In genomic region chr3:30671527-30672286, GRCh38 we compare ENCODE assay signal across 17 cellular contexts.
DNase-seq lines count a peak whose midpoint lies in the region; ATAC-seq, FAIRE-seq and TF ChIP-seq lines count a peak whose summit lies in the region.
"Had no signal": no experiment of that assay in that cellular context is flagged by ENCODE, and none has a peak within 500 bp of the region (broad histone marks: within the 10 kb centered on the region; RNA-seq: fewer than 3 reads in every experiment).

No MANE protein-coding gene starts in this region.

- CTCF ChIA-PET in IMR-90 (lab: Yijun Ruan, JAX) (interaction anchor here (0.6 kb wide), 1 partner anchor 21 kb away, joined by 3 read pairs; no protein-coding TSS in a partner anchor), K562 (lab: Yijun Ruan, JAX; ENCODE audit: low intra/inter-chr PET ratio) (no interaction called here)

- peaks cover 42 to 66% of the 10 kb centered on the region in 2 experiments for H3K79me1 ChIP-seq in IMR-90 (ENCODE audit: low read depth in 1 of 2, low read length in 2 of 2)

- H3K27ac ChIP-seq in CD4-positive, CD25-positive, alpha-beta regulatory T cell (ENCODE audit: insufficient read depth, low read length, poor library complexity, severe bottlenecking), result no peak overlapping the region
- no peak overlapping the region for H3K27ac ChIP-seq in IMR-90 (ENCODE audit: insufficient read depth, low read length)
- H3K27ac ChIP-seq in K562 (ENCODE audit: extremely low read depth, low read depth, low read length), result no peak overlapping the region
- H3K27ac ChIP-seq in gastrocnemius medialis, result no peak overlapping the region
- H3K27ac ChIP-seq: hepatocyte had no signal

- H3K36me3 ChIP-seq in CD4-positive, CD25-positive, alpha-beta regulatory T cell (ENCODE audit: control insufficient read depth, insufficient read depth, low read length), result peaks cover 72% of the 10 kb centered on the region
- peaks cover 43% of the 10 kb centered on the region for H3K36me3 ChIP-seq in IMR-90 (ENCODE audit: control insufficient read depth, insufficient read depth, low read length)
- H3K36me3 ChIP-seq in K562 (ENCODE audit: control insufficient read depth, insufficient read depth, low read length), result no peaks in the 10 kb centered on the region
- peaks cover 0 to 25% of the 10 kb centered on the region in 2 donors for H3K36me3 ChIP-seq in gastrocnemius medialis

- no peaks in the 10 kb centered on the region for H3K79me2 ChIP-seq in K562 (ENCODE audit: control insufficient read depth, insufficient read depth, low read length)

- no peak overlapping the region for H4K8ac ChIP-seq in IMR-90 (ENCODE audit: low read depth in 2 of 2, low read length in 2 of 2)

- H3K4ac ChIP-seq in IMR-90 (ENCODE audit: low read depth, low read length), result no peak overlapping the region; the same call in 1 of the 2 replicates

- peaks cover 78% of the 10 kb centered on the region for H3K36me3 Mint-ChIP-seq in CD4-positive, CD25-positive, alpha-beta regulatory T cell
- peaks cover 29% of the 10 kb centered on the region for H3K36me3 Mint-ChIP-seq in natural killer cell

- H3K4me2 ChIP-seq in IMR-90 (ENCODE audit: low read depth, low read length) (no peak overlapping the region), K562 (ENCODE audit: insufficient read depth, low read length) (no peak overlapping the region)
- H3K4me2 ChIP-seq: hepatocyte had no signal

- no peak overlapping the region for H3K4me3 ChIP-seq in CD4-positive, CD25-positive, alpha-beta regulatory T cell (ENCODE audit: low read depth, low read length)
- no peak overlapping the region for H3K4me3 ChIP-seq in IMR-90 (ENCODE audit: insufficient read depth, low read depth, low read length)
- no peak overlapping the region for H3K4me3 ChIP-seq in K562
- no peak overlapping the region for H3K4me3 ChIP-seq in gastrocnemius medialis
- H3K4me3 ChIP-seq: hepatocyte had no signal

- H3K14ac ChIP-seq in IMR-90 (replicated peaks; ENCODE audit: low read depth, low read length), result no peak overlapping the region

- no peak overlapping the region for H2AK9ac ChIP-seq in IMR-90 (replicated peaks; ENCODE audit: low read depth, low read length, poor library complexity)

- H3K56ac ChIP-seq in IMR-90 (ENCODE audit: extremely low read depth, insufficient read depth, low read length), result no peak overlapping the region

- H3K9me1 ChIP-seq in IMR-90 (ENCODE audit: insufficient read depth, low read length), result peaks cover 18% of the 10 kb centered on the region
- no peaks in the 10 kb centered on the region for H3K9me1 ChIP-seq in K562 (ENCODE audit: control insufficient read depth, insufficient read depth, low read length)

- H3K18ac ChIP-seq in IMR-90 (ENCODE audit: low read depth, low read length), result no peak overlapping the region

- no peak overlapping the region; the same call in 1 of the 2 replicates for H2AK5ac ChIP-seq in IMR-90 (ENCODE audit: low read depth, low read length)

- TF ChIP-seq POLR2A in IMR-90 (IDR thresholded peaks at IDR 0.05; ENCODE audit: low read depth, low read length), result no peak
- TF ChIP-seq POLR2A in K562 (conservative IDR thresholded peaks at IDR 0.05), result no peak
- TF ChIP-seq POLR2A in gastrocnemius medialis (IDR thresholded peaks at IDR 0.05), result no peak

- in situ Hi-C loops in IMR-90 (cut with MboI; ENCODE audit: low sequenced_read_pairs) (no loop called here), K562 (cut with MboI) (no loop called here), gastrocnemius medialis (cut with MboI; ENCODE audit: low sequenced_read_pairs in 4 of 4) (no loop called here)

- H3K4me3 Mint-ChIP-seq in CD4-positive, CD25-positive, alpha-beta regulatory T cell, result peak overlapping the region in 2 of 4 donors; percentile 43 to 60
- H3K4me3 Mint-ChIP-seq in natural killer cell, result no peak overlapping the region
- H3K4me3 Mint-ChIP-seq: WTC11 had no signal

- H3K9me3 Mint-ChIP-seq in CD4-positive, CD25-positive, alpha-beta regulatory T cell, result peaks cover 0 to 4% (median 0%) of the 10 kb centered on the region in 7 donors
- H3K9me3 Mint-ChIP-seq in natural killer cell, result no peaks in the 10 kb centered on the region
- H3K9me3 Mint-ChIP-seq: WTC11 had no signal

- H3K27ac Mint-ChIP-seq in CD4-positive, CD25-positive, alpha-beta regulatory T cell, result peak overlapping the region; percentile 38 to 87 (median 67)
- H3K27ac Mint-ChIP-seq in natural killer cell, result peak overlapping the region; percentile 63 to 84
- H3K27ac Mint-ChIP-seq: WTC11 had no signal

- H3K27me3 Mint-ChIP-seq in CD4-positive, CD25-positive, alpha-beta regulatory T cell, result no peaks in the 10 kb centered on the region
- no peaks in the 10 kb centered on the region for H3K27me3 Mint-ChIP-seq in natural killer cell (ENCODE audit: low read depth in 2 of 2)

- no peak overlapping the region for H3K9ac ChIP-seq in IMR-90 (ENCODE audit: low read depth, low read length)
- no peak overlapping the region for H3K9ac ChIP-seq in K562 (ENCODE audit: insufficient read depth in 1 of 2, low read depth in 2 of 2, low read length in 2 of 2)

- POLR2A ChIA-PET in IMR-90 (lab: Charles Lee; ENCODE audit: unreplicated experiment) (no interaction called here), K562 (lab: Yijun Ruan, JAX) (interaction anchor here (0.6 to 1.0 kb wide), 3 partner anchors 22 to 463 kb away, joined by 3 to 4 read pairs (median 3); no protein-coding TSS in a partner anchor)

- intact Hi-C loops in IMR-90 (cut with micrococcal nuclease) (no loop called here), K562 (cut with micrococcal nuclease) (no loop called here), natural killer cell (cut with micrococcal nuclease) (no loop called here), gastrocnemius medialis (cut with DNase I; ENCODE audit: low total_unique reads) (no loop called here)

- TSS peak; percentile 97 for BruUV-seq in IMR-90 (replicated peaks; lab: Mats Ljungman, UMichigan)
- no TSS peak for BruUV-seq in K562 (replicated peaks; lab: Mats Ljungman, UMichigan)

- WGBS in IMR-90 (ENCODE audit: extremely low coverage in 2 of 2, insufficient read length in 1 of 2), 2 experiments, result no CpG with 5 or more reads among the region's 20 CpGs
- 2% methylated on average over 20 of the region's 20 CpGs for WGBS in K562 (ENCODE audit: insufficient coverage, low coverage, missing lambda C conversion rate)

- dilution Hi-C loops in IMR-90 (cut with HindIII; ENCODE audit: low sequenced_read_pairs, unreplicated experiment), result no loop called here

- no peak overlapping the region for H2BK20ac ChIP-seq in IMR-90 (ENCODE audit: low read depth, low read length)

- TF ChIP-seq RAD21 in IMR-90 (IDR thresholded peaks at IDR 0.05; ENCODE audit: low read length), result no peak
- no peak for TF ChIP-seq RAD21 in K562 (CRISPR knock-in tag; conservative IDR thresholded peaks at IDR 0.05 in 1 of 2, IDR thresholded peaks at IDR 0.05 in 1 of 2)

- H4K20me1 ChIP-seq in IMR-90 (ENCODE audit: insufficient read depth, low read length) (no peaks in the 10 kb centered on the region), K562 (replicated peaks; ENCODE audit: control insufficient read depth, insufficient read depth, low read length) (no peaks in the 10 kb centered on the region)

- no peaks in the 10 kb centered on the region for H3K27me3 ChIP-seq in CD4-positive, CD25-positive, alpha-beta regulatory T cell (ENCODE audit: control insufficient read depth, insufficient read depth, low read length)
- H3K27me3 ChIP-seq in IMR-90 (ENCODE audit: control insufficient read depth, insufficient read depth, low read length) (no peaks in the 10 kb centered on the region), K562 (ENCODE audit: control insufficient read depth in 2 of 2, insufficient read depth in 2 of 2, low read length in 2 of 2) (no peaks in the 10 kb centered on the region), gastrocnemius medialis (no peaks in the 10 kb centered on the region)
- H3K27me3 ChIP-seq: hepatocyte had no signal

- FAIRE-seq in K562 (lab: Jason Lieb, UNC), result no peak

- H2BK5ac ChIP-seq in IMR-90 (ENCODE audit: low read depth, low read length, poor library complexity, severe bottlenecking), result no peak overlapping the region

- H3K4me1 ChIP-seq in CD4-positive, CD25-positive, alpha-beta regulatory T cell (ENCODE audit: control insufficient read depth, insufficient read depth, low read length, poor library complexity, severe bottlenecking), result peaks cover 23% of the 10 kb centered on the region
- H3K4me1 ChIP-seq in IMR-90 (ENCODE audit: control insufficient read depth, insufficient read depth, low read length) (peaks cover 5% of the 10 kb centered on the region), K562 (replicated peaks in 1 of 2; ENCODE audit: control insufficient read depth in 2 of 2, insufficient read depth in 2 of 2, low read length in 2 of 2) (no peaks in the 10 kb centered on the region), gastrocnemius medialis (no peaks in the 10 kb centered on the region)

- no peak for TF ChIP-seq CTCF in IMR-90 (conservative IDR thresholded peaks at IDR 0.05; ENCODE audit: low read depth, low read length)
- TF ChIP-seq CTCF in K562 (IDR thresholded peaks at IDR 0.05 in 2 of 3, conservative IDR thresholded peaks at IDR 0.05 in 1 of 3; ENCODE audit: insufficient read depth in 2 of 3, low read depth in 1 of 3, low read length in 3 of 3), result no peak
- no peak for TF ChIP-seq CTCF in natural killer cell (IDR thresholded peaks at IDR 0.05)
- no peak for TF ChIP-seq CTCF in gastrocnemius medialis (IDR thresholded peaks at IDR 0.05 in 4 of 5, conservative IDR thresholded peaks at IDR 0.05 in 1 of 5)

- no peak overlapping the region for H3K23ac ChIP-seq in IMR-90 (ENCODE audit: low read depth, low read length)

- peaks cover 37 to 97% (median 60%) of the 10 kb centered on the region in 4 donors for H3K4me1 Mint-ChIP-seq in CD4-positive, CD25-positive, alpha-beta regulatory T cell
- H3K4me1 Mint-ChIP-seq in natural killer cell, result peaks cover 75 to 87% of the 10 kb centered on the region in 2 donors

- ATAC-seq in CD4-positive, CD25-positive, alpha-beta regulatory T cell (ENCODE audit: low read depth in 2 of 2), result no peak
- ATAC-seq in IMR-90 (ENCODE audit: low read depth), result no peak
- ATAC-seq in K562, result no peak; the same call in 2 of the 3 replicates
- ATAC-seq in natural killer cell, result no peak
- ATAC-seq in gastrocnemius medialis, result no peak
- ATAC-seq in HG03469 (IDR thresholded peaks at IDR 0.05; ENCODE audit: unreplicated experiment), result no peak
- no peak for ATAC-seq in GM18870 (IDR thresholded peaks at IDR 0.05; ENCODE audit: unreplicated experiment)
- ATAC-seq: left cardiac atrium, WTC11 had no signal

- H4K5ac ChIP-seq in IMR-90 (ENCODE audit: low read depth, low read length), result no peak overlapping the region

- no peak overlapping the region for H4K91ac ChIP-seq in IMR-90 (ENCODE audit: insufficient read depth, low read depth, low read length)

- H3K9me3 ChIP-seq in CD4-positive, CD25-positive, alpha-beta regulatory T cell (ENCODE audit: control insufficient read depth in 2 of 2, low read length in 2 of 2), result no peaks in the 10 kb centered on the region
- H3K9me3 ChIP-seq in IMR-90 (ENCODE audit: control insufficient read depth, insufficient read depth, low read length), result no peaks in the 10 kb centered on the region
- no peaks in the 10 kb centered on the region for H3K9me3 ChIP-seq in K562 (replicated peaks; ENCODE audit: control insufficient read depth, insufficient read depth, low read depth, low read length)
- H3K9me3 ChIP-seq in gastrocnemius medialis, result no peaks in the 10 kb centered on the region

- no peak overlapping the region for H2AFZ ChIP-seq in IMR-90 (replicated peaks; ENCODE audit: low read length, poor library complexity)
- H2AFZ ChIP-seq in K562 (ENCODE audit: low read depth, low read length), result no peak overlapping the region
- H2AFZ ChIP-seq: hepatocyte had no signal

- no peak for DNase-seq in CD4-positive, CD25-positive, alpha-beta regulatory T cell
- DNase-seq in IMR-90 (no peak), K562 (ENCODE audit: extremely low read depth in 1 of 4, low spot score in 3 of 4) (peak in 1 of 4 experiments; percentile 6), natural killer cell (no peak), gastrocnemius medialis (no peak), NCI-H2171 treated with DMSO at 0.1 percent for 48 hours (lab: John Stamatoyannopoulos, UW) (no peak)
- DNase-seq: DMS79 treated with DMSO at 0.1 percent for 48 hours; KG1; left cardiac atrium; NCI-H1092; RPMI8226; stimulated activated CD4-positive, alpha-beta T cell treated with anti-CD3 and anti-CD28 coated beads, Interleukin-12 subunit alpha, Interleukin-12 subunit beta, amount 100 ng/mL, for 4 hours; substantia nigra had no signal

- H2BK15ac ChIP-seq in IMR-90 (ENCODE audit: low read depth, low read length), result no peak overlapping the region

- no peak for TF ChIP-seq EP300 in K562 (IDR thresholded peaks at IDR 0.05; ENCODE audit: low read length)

- no peak overlapping the region for H2BK120ac ChIP-seq in IMR-90 (ENCODE audit: low read depth, low read length)
